1 cellular context compared by ENCODE assay signal in genomic region chr22:39362271-39362670, GRCh38.
A peak's percentile ranks its signal among the peaks of the same experiment; 100 is the strongest.
TF ChIP-seq lines count a peak whose summit lies in the region.

No MANE protein-coding gene starts in this region.

TF ChIP-seq in HepG2, 621 proteins besides CTCF, POLR2A, EP300 and RAD21:
- TF ChIP-seq ZSCAN5A (CRISPR knock-in tag; IDR thresholded peaks at IDR 0.05; ENCODE audit: borderline replicate concordance), result no peak
- TF ChIP-seq PAWR (CRISPR knock-in tag; IDR thresholded peaks at IDR 0.05; ENCODE audit: borderline replicate concordance), result no peak
- TF ChIP-seq ZNF281 (CRISPR knock-in tag; IDR thresholded peaks at IDR 0.05; ENCODE audit: borderline replicate concordance), result peak; percentile 31; the same call in 1 of the 2 replicates
- no peak for TF ChIP-seq SATB2 (CRISPR knock-in tag; IDR thresholded peaks at IDR 0.05)
- no peak for TF ChIP-seq ZNF503 (CRISPR knock-in tag; IDR thresholded peaks at IDR 0.05)
- no peak for TF ChIP-seq ZNF724P (CRISPR knock-in tag; IDR thresholded peaks at IDR 0.05; ENCODE audit: borderline replicate concordance)
- TF ChIP-seq ZNF337 (CRISPR knock-in tag; IDR thresholded peaks at IDR 0.05; ENCODE audit: borderline replicate concordance, low read depth), result no peak
- TF ChIP-seq ZHX1 (CRISPR knock-in tag; IDR thresholded peaks at IDR 0.05; ENCODE audit: low read depth), result no peak
- no peak for TF ChIP-seq ZNF687 (CRISPR knock-in tag; IDR thresholded peaks at IDR 0.05)
